In genomic region chr1:55021965-55022546, GRCh38 we compare ENCODE assay signal across 8 cellular contexts. TPM values are rescaled to one million over a fixed set of nuclear protein-coding genes. Genes with fewer than 3 reads are reported as not detected.
DNase-seq lines count a peak whose midpoint lies in the region; ATAC-seq and TF ChIP-seq lines count a peak whose summit lies in the region.

No MANE protein-coding gene starts in this region.

- H4K5ac ChIP-seq in mesendoderm (ENCODE audit: low read length), result no peak overlapping the region

- intact Hi-C loops in activated CD8-positive, alpha-beta T cell treated with anti-CD3 and anti-CD28 coated beads for 36 hours (cut with micrococcal nuclease), result loop anchor here (5.0 kb wide), 1 partner anchor 75 kb away; no protein-coding TSS in a partner anchor

- no peak overlapping the region for H3K23ac ChIP-seq in mesendoderm (ENCODE audit: low read length)

- H3K27me3 Mint-ChIP-seq in activated CD8-positive, alpha-beta T cell treated with anti-CD3 and anti-CD28 coated beads for 36 hours, result peaks cover 1% of the 10 kb centered on the region
- H3K27me3 Mint-ChIP-seq in effector memory CD8-positive, alpha-beta T cell, result peaks cover 23 to 67% of the 10 kb centered on the region in 2 donors

- ATAC-seq in GM19025 (IDR thresholded peaks at IDR 0.05; ENCODE audit: low read depth, unreplicated experiment), result peak; percentile 63
- peak; percentile 100 for ATAC-seq in activated CD8-positive, alpha-beta T cell treated with anti-CD3 and anti-CD28 coated beads for 36 hours
- peak; percentile 89 for ATAC-seq in effector memory CD8-positive, alpha-beta T cell (replicated peaks)

- peak; percentile 40 for DNase-seq in AG04449 (ENCODE audit: low read depth, low spot score)
- DNase-seq in HK-2 (ENCODE audit: unreplicated experiment), result peak; percentile 94
- peak; percentile 58 for DNase-seq in NCI-H748 treated with DMSO at 0.1 percent for 48 hours (lab: John Stamatoyannopoulos, UW)
- DNase-seq in activated CD8-positive, alpha-beta T cell treated with anti-CD3 and anti-CD28 coated beads for 36 hours, result peak; percentile 83
- peak; percentile 54 to 60 (median 59) for DNase-seq in effector memory CD8-positive, alpha-beta T cell
- DNase-seq in mesendoderm, result peak; percentile 98
- peak; percentile 37 to 51 for DNase-seq in stimulated activated CD8-positive, alpha-beta memory T cell treated with anti-CD3 and anti-CD28 coated beads, Interleukin-15, amount 100 ng/mL, for 48 hours (ENCODE audit: low read depth in 2 of 2)

- H3K18ac ChIP-seq in mesendoderm (ENCODE audit: low read length), result peak overlapping the region; percentile 0

- H3K56ac ChIP-seq in mesendoderm (ENCODE audit: low read length), result peak overlapping the region; percentile 76

- no peak overlapping the region for H3K27ac Mint-ChIP-seq in activated CD8-positive, alpha-beta T cell treated with anti-CD3 and anti-CD28 coated beads for 36 hours
- peak overlapping the region in 1 of 2 donors; percentile 62 for H3K27ac Mint-ChIP-seq in effector memory CD8-positive, alpha-beta T cell

- H3K4me3 Mint-ChIP-seq in activated CD8-positive, alpha-beta T cell treated with anti-CD3 and anti-CD28 coated beads for 36 hours, result no peak overlapping the region
- no peak overlapping the region for H3K4me3 Mint-ChIP-seq in effector memory CD8-positive, alpha-beta T cell

- no peak overlapping the region for H4K8ac ChIP-seq in mesendoderm (ENCODE audit: low read depth, low read length)

- H3K9me3 Mint-ChIP-seq in activated CD8-positive, alpha-beta T cell treated with anti-CD3 and anti-CD28 coated beads for 36 hours, result no peaks in the 10 kb centered on the region
- H3K9me3 Mint-ChIP-seq in effector memory CD8-positive, alpha-beta T cell, result no peaks in the 10 kb centered on the region

- no peaks in the 10 kb centered on the region for H3K79me2 ChIP-seq in mesendoderm (ENCODE audit: control insufficient read depth, insufficient read depth, low read length)

- no peak overlapping the region for H2AK5ac ChIP-seq in mesendoderm (ENCODE audit: low read length)

- peak overlapping the region; percentile 2 for H2BK5ac ChIP-seq in mesendoderm (ENCODE audit: low read length)

- peak; percentile 95 for TF ChIP-seq CTCF in AG04449 (IDR thresholded peaks at IDR 0.05; ENCODE audit: insufficient read depth, low read length, missing control alignments)
- TF ChIP-seq CTCF in activated CD8-positive, alpha-beta T cell treated with anti-CD3 and anti-CD28 coated beads for 36 hours (IDR thresholded peaks at IDR 0.05), result peak; percentile 86

- no peak overlapping the region for H3K4me2 ChIP-seq in mesendoderm (ENCODE audit: low read length)

- no peaks in the 10 kb centered on the region for H3K36me3 Mint-ChIP-seq in activated CD8-positive, alpha-beta T cell treated with anti-CD3 and anti-CD28 coated beads for 36 hours (ENCODE audit: low read depth)
- no peaks in the 10 kb centered on the region for H3K36me3 Mint-ChIP-seq in effector memory CD8-positive, alpha-beta T cell (ENCODE audit: insufficient read depth)

- no CpG with 5 or more reads among the region's 15 CpGs for WGBS in mesendoderm (ENCODE audit: extremely low coverage, insufficient coverage, low lambda C conversion rate)

- H3K36me3 ChIP-seq in mesendoderm (ENCODE audit: control insufficient read depth, insufficient read depth, low read length), result no peaks in the 10 kb centered on the region

- H3K4me3 ChIP-seq in AG04449 (ENCODE audit: low read depth, low read length), result no peak overlapping the region
- no peak overlapping the region for H3K4me3 ChIP-seq in mesendoderm (ENCODE audit: low read length)

- CTCF ChIA-PET in AG04449 (lab: Yijun Ruan, JAX), result interaction anchor here (0.5 to 17.8 kb wide), 43 partner anchors 8 to 533 kb away, joined by 3 to 656 read pairs (median 5); partner anchors contain the start of gene BSND
- CTCF ChIA-PET in activated CD8-positive, alpha-beta T cell treated with anti-CD3 and anti-CD28 coated beads for 36 hours (lab: Charles Lee), result interaction anchor here (0.6 to 2.6 kb wide), 37 partner anchors 9 to 1154 kb away, joined by 3 to 63 read pairs (median 5); partner anchors contain the start of genes DHCR24 and PCSK9

- H3K27ac ChIP-seq in mesendoderm (ENCODE audit: low read depth, low read length), result no peak overlapping the region

- no peaks in the 10 kb centered on the region for H3K4me1 ChIP-seq in mesendoderm (ENCODE audit: control insufficient read depth, low read depth, low read length)

- H3K79me1 ChIP-seq in mesendoderm (ENCODE audit: low read length), result no peaks in the 10 kb centered on the region

- H2BK120ac ChIP-seq in mesendoderm (ENCODE audit: low read depth, low read length), result no peak overlapping the region

- no peaks in the 10 kb centered on the region for H3K4me1 Mint-ChIP-seq in activated CD8-positive, alpha-beta T cell treated with anti-CD3 and anti-CD28 coated beads for 36 hours (ENCODE audit: low read depth)
- peaks cover 4 to 5% of the 10 kb centered on the region in 2 donors for H3K4me1 Mint-ChIP-seq in effector memory CD8-positive, alpha-beta T cell (ENCODE audit: low read depth in 2 of 2)

- peak overlapping the region; percentile 5 for H3K9ac ChIP-seq in mesendoderm (ENCODE audit: low read length)

- no peak overlapping the region for H3K4ac ChIP-seq in mesendoderm (ENCODE audit: low read depth, low read length)

- H2BK15ac ChIP-seq in mesendoderm (replicated peaks; ENCODE audit: low read depth), result no peak overlapping the region

- H3K27me3 ChIP-seq in mesendoderm (ENCODE audit: insufficient read depth, low read length, poor library complexity), result no peaks in the 10 kb centered on the region

- POLR2A ChIA-PET in AG04449 (lab: Yijun Ruan, JAX), result interaction anchor here (0.5 kb wide), 1 partner anchor 26 kb away, joined by 3 read pairs; no protein-coding TSS in a partner anchor
- POLR2A ChIA-PET in activated CD8-positive, alpha-beta T cell treated with anti-CD3 and anti-CD28 coated beads for 36 hours (lab: Charles Lee), result no interaction called here

RNA-seq across cellular contexts. Expression of gene PCSK9, which starts 17.3 kb away (rescaled TPM):
- not detected for total RNA-seq in activated CD8-positive, alpha-beta T cell treated with anti-CD3 and anti-CD28 coated beads for 36 hours
- 31.2 TPM for polyA plus RNA-seq in mesendoderm (2013, experiment 1 of 2)
- polyA plus RNA-seq in mesendoderm (2013, experiment 2 of 2), result 32.2 TPM

RNA-seq across cellular contexts. Expression of gene BSND, which starts 23.3 kb away (rescaled TPM):
- total RNA-seq in activated CD8-positive, alpha-beta T cell treated with anti-CD3 and anti-CD28 coated beads for 36 hours, result not detected
- 0.18 TPM for polyA plus RNA-seq in mesendoderm (2013, experiment 1 of 2)
- 0.21 TPM for polyA plus RNA-seq in mesendoderm (2013, experiment 2 of 2)

RNA-seq across cellular contexts. Expression of gene TMEM61, which starts 41.6 kb away (rescaled TPM):
- total RNA-seq in activated CD8-positive, alpha-beta T cell treated with anti-CD3 and anti-CD28 coated beads for 36 hours, result not detected
- polyA plus RNA-seq in mesendoderm (2013, experiment 1 of 2), result 0.44 TPM
- 0.38 TPM for polyA plus RNA-seq in mesendoderm (2013, experiment 2 of 2)

Comparison
In these comparisons a context has a peak if more than half of its experiments do, and no peak if none do; other contexts are left out.
1. DNase-seq: peak in every context shown above with its lines; median percentile 98 in mesendoderm; 94 in HK-2; 83 in activated CD8-positive, alpha-beta T cell treated with anti-CD3 and anti-CD28 coated beads for 36 hours; 59 in effector memory CD8-positive, alpha-beta T cell; 58 in NCI-H748 treated with DMSO at 0.1 percent for 48 hours; 44 in stimulated activated CD8-positive, alpha-beta memory T cell treated with anti-CD3 and anti-CD28 coated beads, Interleukin-15, amount 100 ng/mL, for 48 hours; 40 in AG04449.